In genomic region chr10:110429301-110429700, GRCh38 we compare ENCODE assay signal across 16 cellular contexts.
DNase-seq lines count a peak whose midpoint lies in the region; ATAC-seq and TF ChIP-seq lines count a peak whose summit lies in the region.
"Had no signal": no experiment of that assay in that cellular context is flagged by ENCODE, and none has a peak within 500 bp of the region (broad histone marks: within the 10 kb centered on the region; RNA-seq: fewer than 3 reads in every experiment).

No MANE protein-coding gene starts in this region.

- TF ChIP-seq CTCF in natural killer cell (IDR thresholded peaks at IDR 0.05) (no peak), RWPE2 (IDR thresholded peaks at IDR 0.05; ENCODE audit: poor library complexity, severe bottlenecking) (no peak), upper lobe of right lung (IDR thresholded peaks at IDR 0.05) (no peak)

- H3K27me3 ChIP-seq in RWPE2 (ENCODE audit: insufficient read depth, poor library complexity, severe bottlenecking) (no peaks in the 10 kb centered on the region), upper lobe of right lung (no peaks in the 10 kb centered on the region)
- H3K27me3 ChIP-seq: right atrium auricular region had no signal

- intact Hi-C loops in natural killer cell (cut with micrococcal nuclease) (no loop called here), upper lobe of right lung (cut with DNase I) (no loop called here), left ventricle myocardium superior (cut with micrococcal nuclease) (no loop called here)

- no peak for DNase-seq in natural killer cell treated with Interleukin-12 subunit alpha and Interleukin-12 subunit beta and Interleukin-15 and Interleukin-18, amount 100 ng/mL, for 72 hours (ENCODE audit: low spot score)
- DNase-seq in natural killer cell (no peak), RWPE2 (ENCODE audit: low spot score) (no peak), islet precursor cell (peak; percentile 60), upper lobe of right lung (peak; percentile 25), left ventricle myocardium superior (no peak)
- DNase-seq: CD4-positive, alpha-beta T cell; effector CD8-positive, alpha-beta T cell; GDM1; Karpas-422; kidney glomerular epithelial cell; naive B cell; T-helper 17 cell had no signal

- H3K4me3 Mint-ChIP-seq in natural killer cell treated with Interleukin-12 subunit alpha and Interleukin-12 subunit beta and Interleukin-15 and Interleukin-18, amount 100 ng/mL, for 72 hours: peak overlapping the region; percentile 22
- no peak overlapping the region for H3K4me3 Mint-ChIP-seq in natural killer cell
- H3K4me3 Mint-ChIP-seq: CD4-positive, alpha-beta T cell; naive B cell; T-helper 17 cell had no signal

- H3K36me3 Mint-ChIP-seq in natural killer cell treated with Interleukin-12 subunit alpha and Interleukin-12 subunit beta and Interleukin-15 and Interleukin-18, amount 100 ng/mL, for 72 hours: no peaks in the 10 kb centered on the region
- H3K36me3 Mint-ChIP-seq in natural killer cell: no peaks in the 10 kb centered on the region
- H3K36me3 Mint-ChIP-seq: naive B cell had no signal

- peaks cover 62 to 69% of the 10 kb centered on the region in 2 donors for H3K4me1 Mint-ChIP-seq in natural killer cell treated with Interleukin-12 subunit alpha and Interleukin-12 subunit beta and Interleukin-15 and Interleukin-18, amount 100 ng/mL, for 72 hours (ENCODE audit: low read depth in 2 of 2)
- peaks cover 46 to 53% of the 10 kb centered on the region in 2 donors for H3K4me1 Mint-ChIP-seq in natural killer cell

- H3K4me1 ChIP-seq in RWPE2 (ENCODE audit: insufficient read depth, poor library complexity, severe bottlenecking): peaks cover 6% of the 10 kb centered on the region
- peaks cover 11% of the 10 kb centered on the region for H3K4me1 ChIP-seq in upper lobe of right lung
- H3K4me1 ChIP-seq: right atrium auricular region had no signal

- H3K27ac Mint-ChIP-seq in natural killer cell treated with Interleukin-12 subunit alpha and Interleukin-12 subunit beta and Interleukin-15 and Interleukin-18, amount 100 ng/mL, for 72 hours: peak overlapping the region; percentile 89 to 91
- peak overlapping the region in 1 of 2 donors; percentile 13 for H3K27ac Mint-ChIP-seq in natural killer cell
- H3K27ac Mint-ChIP-seq: CD4-positive, alpha-beta T cell; T-helper 17 cell had no signal

- H3K9me3 ChIP-seq in RWPE2 (ENCODE audit: severe bottlenecking) (no peaks in the 10 kb centered on the region), upper lobe of right lung (no peaks in the 10 kb centered on the region)
- H3K9me3 ChIP-seq: right atrium auricular region had no signal

- ATAC-seq in natural killer cell treated with Interleukin-12 subunit alpha and Interleukin-12 subunit beta and Interleukin-15 and Interleukin-18, amount 100 ng/mL, for 72 hours: no peak
- no peak for ATAC-seq in natural killer cell
- peak; percentile 56 for ATAC-seq in RWPE2 (ENCODE audit: low read depth)
- no peak for ATAC-seq in upper lobe of right lung
- ATAC-seq in GM19395 (IDR thresholded peaks at IDR 0.05; ENCODE audit: unreplicated experiment): no peak
- ATAC-seq in HG02610 (IDR thresholded peaks at IDR 0.05; ENCODE audit: unreplicated experiment): no peak
- no peak for ATAC-seq in left ventricle myocardium superior
- ATAC-seq: T-helper 17 cell had no signal

- H3K27ac ChIP-seq in RWPE2 (ENCODE audit: poor library complexity, severe bottlenecking): no peak overlapping the region
- no peak overlapping the region for H3K27ac ChIP-seq in upper lobe of right lung
- H3K27ac ChIP-seq: right atrium auricular region had no signal

- H3K27me3 Mint-ChIP-seq in natural killer cell treated with Interleukin-12 subunit alpha and Interleukin-12 subunit beta and Interleukin-15 and Interleukin-18, amount 100 ng/mL, for 72 hours: no peaks in the 10 kb centered on the region
- H3K27me3 Mint-ChIP-seq in natural killer cell (ENCODE audit: low read depth in 2 of 2): peaks cover 0 to 12% of the 10 kb centered on the region in 2 donors
- H3K27me3 Mint-ChIP-seq: CD4-positive, alpha-beta T cell; T-helper 17 cell had no signal

- H3K9me3 Mint-ChIP-seq in natural killer cell treated with Interleukin-12 subunit alpha and Interleukin-12 subunit beta and Interleukin-15 and Interleukin-18, amount 100 ng/mL, for 72 hours: no peaks in the 10 kb centered on the region
- H3K9me3 Mint-ChIP-seq in natural killer cell: no peaks in the 10 kb centered on the region
- H3K9me3 Mint-ChIP-seq: CD4-positive, alpha-beta T cell had no signal

- H3K36me3 ChIP-seq in RWPE2 (ENCODE audit: low read depth) (no peaks in the 10 kb centered on the region), upper lobe of right lung (no peaks in the 10 kb centered on the region)
- H3K36me3 ChIP-seq: right atrium auricular region had no signal

- H3K4me3 ChIP-seq in RWPE2 (ENCODE audit: severe bottlenecking) (no peak overlapping the region), upper lobe of right lung (no peak overlapping the region)
- H3K4me3 ChIP-seq: right atrium auricular region had no signal

Comparison
In these comparisons a context has a peak if more than half of its experiments do, and no peak if none do; other contexts are left out.
1. DNase-seq: peak in islet precursor cell (single experiment) and upper lobe of right lung (single experiment); none in natural killer cell treated with Interleukin-12 subunit alpha and Interleukin-12 subunit beta and Interleukin-15 and Interleukin-18, amount 100 ng/mL, for 72 hours (single experiment), natural killer cell (single experiment), RWPE2 (single experiment) and left ventricle myocardium superior (single experiment).